ENCODE assay signal across 2 cellular contexts in genomic region chr16:53484542-53484941, GRCh38.
TF ChIP-seq lines count a peak whose summit lies in the region.

No MANE protein-coding gene starts in this region.

TF ChIP-seq in HepG2, 621 proteins besides CTCF, POLR2A, EP300 and RAD21:
- TF ChIP-seq, protein P1, sequence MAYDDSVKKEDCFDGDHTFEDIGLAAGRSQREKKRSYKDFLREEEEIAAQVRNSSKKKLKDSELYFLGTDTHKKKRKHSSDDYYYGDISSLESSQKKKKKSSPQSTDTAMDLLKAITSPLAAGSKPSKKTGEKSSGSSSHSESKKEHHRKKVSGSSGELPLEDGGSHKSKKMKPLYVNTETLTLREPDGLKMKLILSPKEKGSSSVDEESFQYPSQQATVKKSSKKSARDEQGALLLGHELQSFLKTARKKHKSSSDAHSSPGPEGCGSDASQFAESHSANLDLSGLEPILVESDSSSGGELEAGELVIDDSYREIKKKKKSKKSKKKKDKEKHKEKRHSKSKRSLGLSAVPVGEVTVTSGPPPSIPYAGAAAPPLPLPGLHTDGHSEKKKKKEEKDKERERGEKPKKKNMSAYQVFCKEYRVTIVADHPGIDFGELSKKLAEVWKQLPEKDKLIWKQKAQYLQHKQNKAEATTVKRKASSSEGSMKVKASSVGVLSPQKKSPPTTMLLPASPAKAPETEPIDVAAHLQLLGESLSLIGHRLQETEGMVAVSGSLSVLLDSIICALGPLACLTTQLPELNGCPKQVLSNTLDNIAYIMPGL (CRISPR knock-in tag; IDR thresholded peaks at IDR 0.05; ENCODE audit: borderline replicate concordance in 1 of 2, low read depth in 1 of 2): no peak
- no peak for TF ChIP-seq ZNF629 (CRISPR knock-in tag; conservative IDR thresholded peaks at IDR 0.05)
- TF ChIP-seq HOMEZ (CRISPR knock-in tag; IDR thresholded peaks at IDR 0.05; ENCODE audit: low read depth): no peak
- TF ChIP-seq PRDM4 (CRISPR knock-in tag; IDR thresholded peaks at IDR 0.05; ENCODE audit: borderline replicate concordance): no peak
- TF ChIP-seq ZNF326 (CRISPR knock-in tag; IDR thresholded peaks at IDR 0.05; ENCODE audit: borderline replicate concordance): no peak

TF ChIP-seq in HEK293T, 16 proteins besides CTCF, POLR2A, EP300 and RAD21:
- TF ChIP-seq ARNT (IDR thresholded peaks at IDR 0.05): no peak
- no peak for TF ChIP-seq BHLHE40 (IDR thresholded peaks at IDR 0.05; ENCODE audit: borderline replicate concordance)
- no peak for TF ChIP-seq SP1 (IDR thresholded peaks at IDR 0.05)
- TF ChIP-seq FOXK2 (IDR thresholded peaks at IDR 0.05): no peak
- no peak for TF ChIP-seq NFRKB (IDR thresholded peaks at IDR 0.05)
TF ChIP-seq in HEK293T: peak in this region for 0.
